Comparison of ENCODE assay signal across 14 cellular contexts in the genomic region with DNA sequence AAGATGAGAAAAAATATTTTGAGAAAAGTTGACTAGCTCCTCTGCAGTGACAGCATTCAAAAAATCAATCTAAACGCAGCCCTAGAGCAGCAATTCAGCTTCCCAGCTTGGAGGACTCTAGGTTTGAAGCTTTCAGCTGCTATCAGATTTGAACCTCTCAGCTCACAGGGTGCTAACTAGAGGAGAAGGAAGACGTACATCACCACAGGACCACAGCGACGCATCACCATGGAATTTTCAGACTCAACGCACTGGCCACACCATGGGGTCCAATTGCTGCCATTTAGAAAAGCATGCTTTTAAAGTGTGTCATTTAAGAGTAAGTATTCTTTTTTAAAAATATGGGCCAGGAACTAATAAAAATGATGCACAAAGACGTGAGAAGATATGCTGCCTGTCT. TPM values are rescaled to one million over a fixed set of nuclear protein-coding genes. Genes with fewer than 3 reads are reported as not detected.
DNase-seq lines count a peak whose midpoint lies in the region; ATAC-seq, FAIRE-seq and TF ChIP-seq lines count a peak whose summit lies in the region.
"Had no signal": no experiment of that assay in that cellular context is flagged by ENCODE, and none has a peak within 500 bp of the region (broad histone marks: within the 10 kb centered on the region; RNA-seq: fewer than 3 reads in every experiment).

No MANE protein-coding gene starts in this region.

- H3K27ac Mint-ChIP-seq in effector memory CD8-positive, alpha-beta T cell, result peak overlapping the region; percentile 29 to 62
- peak overlapping the region; percentile 59 for H3K27ac Mint-ChIP-seq in osteocyte (ENCODE audit: unreplicated experiment)
- no peak overlapping the region for H3K27ac Mint-ChIP-seq in activated naive CD8-positive, alpha-beta T cell treated with anti-CD3 and anti-CD28 coated beads for 36 hours
- H3K27ac Mint-ChIP-seq: activated naive CD4-positive, alpha-beta T cell treated with anti-CD3 and anti-CD28 coated beads for 36 hours had no signal

- peaks cover 66 to 75% of the 10 kb centered on the region in 2 donors for H3K4me1 Mint-ChIP-seq in effector memory CD8-positive, alpha-beta T cell (ENCODE audit: low read depth in 2 of 2)
- peaks cover 29% of the 10 kb centered on the region for H3K4me1 Mint-ChIP-seq in osteocyte (ENCODE audit: unreplicated experiment)
- peaks cover 17% of the 10 kb centered on the region for H3K4me1 Mint-ChIP-seq in activated naive CD8-positive, alpha-beta T cell treated with anti-CD3 and anti-CD28 coated beads for 36 hours

- H3K4me3 Mint-ChIP-seq in effector memory CD8-positive, alpha-beta T cell, result peak overlapping the region; percentile 71 to 73
- peak overlapping the region; percentile 8 for H3K4me3 Mint-ChIP-seq in osteocyte (ENCODE audit: unreplicated experiment)
- H3K4me3 Mint-ChIP-seq in activated naive CD8-positive, alpha-beta T cell treated with anti-CD3 and anti-CD28 coated beads for 36 hours, result no peak overlapping the region
- H3K4me3 Mint-ChIP-seq: activated naive CD4-positive, alpha-beta T cell treated with anti-CD3 and anti-CD28 coated beads for 36 hours had no signal

- FAIRE-seq in D721Med (lab: Jason Lieb, UNC), result no peak
- FAIRE-seq: GM18507, HepG2 had no signal

- ATAC-seq in effector memory CD8-positive, alpha-beta T cell (replicated peaks), result peak; percentile 60
- ATAC-seq: HepG2 had no signal

- peak; percentile 95 for DNase-seq in ELR (ENCODE audit: low read depth)
- DNase-seq in NCI-H69 (lab: John Stamatoyannopoulos, UW), result peak; percentile 31
- no peak for DNase-seq in effector memory CD8-positive, alpha-beta T cell
- no peak for DNase-seq in osteocyte (ENCODE audit: extremely low spot score, unreplicated experiment)
- DNase-seq in activated naive CD8-positive, alpha-beta T cell treated with anti-CD3 and anti-CD28 coated beads for 36 hours, result no peak
- no peak for DNase-seq in middle frontal gyrus (ENCODE audit: extremely low spot score, low spot score)
- DNase-seq in D721Med (ENCODE audit: insufficient read length, low spot score), result no peak
- no peak for DNase-seq in T-helper 1 cell
- DNase-seq: activated CD4-positive, alpha-beta T cell treated with anti-CD3 and anti-CD28 coated beads, Interleukin-2, amount 50 U/mL, for 4 hours; activated naive CD4-positive, alpha-beta T cell treated with anti-CD3 and anti-CD28 coated beads for 36 hours; DND-41; NCI-H2029 treated with DMSO at 0.1 percent for 48 hours had no signal

- H3K27me3 Mint-ChIP-seq in effector memory CD8-positive, alpha-beta T cell, result no peaks in the 10 kb centered on the region
- H3K27me3 Mint-ChIP-seq in osteocyte (ENCODE audit: unreplicated experiment), result no peaks in the 10 kb centered on the region
- no peaks in the 10 kb centered on the region for H3K27me3 Mint-ChIP-seq in activated naive CD8-positive, alpha-beta T cell treated with anti-CD3 and anti-CD28 coated beads for 36 hours

- no peaks in the 10 kb centered on the region for H3K9me3 Mint-ChIP-seq in effector memory CD8-positive, alpha-beta T cell
- no peaks in the 10 kb centered on the region for H3K9me3 Mint-ChIP-seq in osteocyte (ENCODE audit: unreplicated experiment)
- no peaks in the 10 kb centered on the region for H3K9me3 Mint-ChIP-seq in activated naive CD8-positive, alpha-beta T cell treated with anti-CD3 and anti-CD28 coated beads for 36 hours
- H3K9me3 Mint-ChIP-seq: activated naive CD4-positive, alpha-beta T cell treated with anti-CD3 and anti-CD28 coated beads for 36 hours had no signal

- TF ChIP-seq CTCF in osteocyte (IDR thresholded peaks at IDR 0.05), result no peak
- no peak for TF ChIP-seq CTCF in D721Med (IDR thresholded peaks at IDR 0.05; ENCODE audit: insufficient read depth, missing control alignments)

- peaks cover 4% of the 10 kb centered on the region for H3K36me3 Mint-ChIP-seq in effector memory CD8-positive, alpha-beta T cell (ENCODE audit: insufficient read depth)
- H3K36me3 Mint-ChIP-seq in osteocyte (ENCODE audit: unreplicated experiment), result peaks cover 2% of the 10 kb centered on the region
- H3K36me3 Mint-ChIP-seq in activated naive CD8-positive, alpha-beta T cell treated with anti-CD3 and anti-CD28 coated beads for 36 hours, result peaks cover 1% of the 10 kb centered on the region

RNA-seq across cellular contexts. Expression of a gene that starts 45.0 kb away (rescaled TPM):
- 58.7 and 63.8 TPM in 2 replicates for total RNA-seq in osteocyte
- 1 to 10 TPM; 8.4 to 9.1 TPM for total RNA-seq in activated naive CD8-positive, alpha-beta T cell treated with anti-CD3 and anti-CD28 coated beads for 36 hours

Comparison
In these comparisons a context has a peak if more than half of its experiments do, and no peak if none do; other contexts are left out.
1. DNase-seq: peak in ELR (single experiment) and NCI-H69 (single experiment); none in effector memory CD8-positive, alpha-beta T cell (0 of 3), osteocyte (single experiment), activated naive CD8-positive, alpha-beta T cell treated with anti-CD3 and anti-CD28 coated beads for 36 hours (single experiment), middle frontal gyrus (single experiment), D721Med (single experiment) and T-helper 1 cell (0 of 5).